ENCODE assay signal across 17 cellular contexts in genomic region chr13:108102771-108103170, GRCh38.
"Had no signal": no experiment of that assay in that cellular context is flagged by ENCODE, and none has a peak within 500 bp of the region (broad histone marks: within the 10 kb centered on the region; RNA-seq: fewer than 3 reads in every experiment).

No MANE protein-coding gene starts in this region.

- H3K4me3 ChIP-seq: lung, ovary, prostate gland, upper lobe of left lung had no signal

- H3K4me1 ChIP-seq: prostate gland, upper lobe of left lung had no signal

- H3K27me3 ChIP-seq: ovary, upper lobe of left lung had no signal

- H3K9me3 ChIP-seq: ovary, prostate gland, upper lobe of left lung had no signal

- DNase-seq: activated CD4-positive, alpha-beta memory T cell treated with anti-CD3 and anti-CD28 coated beads for 36 hours; activated CD4-positive, alpha-beta T cell treated with anti-CD3 and anti-CD28 coated beads for 48 hours; activated naive CD4-positive, alpha-beta T cell treated with Interleukin-2 at 50 U/mL for 16 hours; activated naive CD8-positive, alpha-beta T cell treated with anti-CD3 and anti-CD28 coated beads for 36 hours; activated T-cell treated with anti-CD3 and anti-CD28 coated beads, Interleukin-2, amount 50 U/mL, for 48 hours; amniotic stem cell; cerebellar nuclear complex; kidney; natural killer cell; ovary; stimulated activated CD4-positive, alpha-beta T cell treated with anti-CD3 and anti-CD28 coated beads, Interleukin-4, amount 100 ng/mL, for 24 hours; stimulated activated naive CD8-positive, alpha-beta T cell treated with anti-CD3 and anti-CD28 coated beads, Interleukin-15, Interleukin-2, amounts not matched to agents 100 U/mL and 50 U/mL, for 24 hours had no signal

- H3K36me3 ChIP-seq: ovary, prostate gland, upper lobe of left lung had no signal

- H3K27ac ChIP-seq: epithelial cell of prostate, ovary, prostate gland, upper lobe of left lung had no signal

- ATAC-seq: left lobe of liver; natural killer cell; stimulated activated naive CD8-positive, alpha-beta T cell treated with anti-CD3 and anti-CD28 coated beads, Interleukin-15, Interleukin-2, amounts not matched to agents 100 U/mL and 50 U/mL, for 24 hours had no signal
